16 cellular contexts compared by ENCODE assay signal in the genomic region with DNA sequence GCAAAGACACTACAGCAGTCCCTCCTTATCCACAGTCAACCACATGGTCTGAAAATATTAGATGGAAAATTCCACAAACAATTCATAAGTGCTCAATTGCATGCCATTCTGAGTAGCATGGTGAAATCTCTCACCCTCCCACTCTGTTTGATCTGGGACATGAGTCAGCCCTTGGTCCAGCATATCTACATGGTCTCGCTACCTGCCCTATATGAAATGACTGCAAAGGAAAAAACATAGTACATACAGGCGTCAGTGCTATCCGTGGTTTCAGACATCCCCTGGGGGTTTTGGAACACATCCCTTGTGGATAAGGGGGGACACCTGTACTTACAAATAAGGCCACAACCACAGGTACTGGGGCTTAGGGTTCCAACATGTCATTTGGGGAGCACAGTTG.
DNase-seq lines count a peak whose midpoint lies in the region; ATAC-seq, FAIRE-seq and TF ChIP-seq lines count a peak whose summit lies in the region.
"Had no signal": no experiment of that assay in that cellular context is flagged by ENCODE, and none has a peak within 500 bp of the region (broad histone marks: within the 10 kb centered on the region; RNA-seq: fewer than 3 reads in every experiment).

No MANE protein-coding gene starts in this region.

- no peak for TF ChIP-seq RAD21 in HepG2 (CRISPR knock-in tag; IDR thresholded peaks at IDR 0.05)

- no peaks in the 10 kb centered on the region for H3K27me3 ChIP-seq in HepG2 (ENCODE audit: control insufficient read depth in 1 of 2, insufficient read depth in 2 of 2, low read length in 2 of 2)
- H3K27me3 ChIP-seq: spleen, transverse colon had no signal

- no peak overlapping the region for H3K4me3 Mint-ChIP-seq in activated T-helper 2 cell treated with anti-CD3 and anti-CD28 coated beads, Interferon-gamma antibody, Interleukin-2, Interleukin-4, amounts not matched to agents 10 μg/mL and 5 μg/mL and 100 μg/mL, durations not matched to agents 14 hours and 24 hours and 36 hours (ENCODE audit: low read depth)
- H3K4me3 Mint-ChIP-seq: CD14-positive monocyte had no signal

- FAIRE-seq in HepG2 (lab: Jason Lieb, UNC), result no peak
- FAIRE-seq: GM12878, TTC549 had no signal

- BruUV-seq in HepG2 (replicated peaks; lab: Mats Ljungman, UMichigan), result no TSS peak

- no peak for TF ChIP-seq EP300 in HepG2 (IDR thresholded peaks at IDR 0.05; ENCODE audit: low read depth in 2 of 2, low read length in 2 of 2)
- TF ChIP-seq EP300 in HepG2 (CRISPR knock-in tag; IDR thresholded peaks at IDR 0.05; ENCODE audit: borderline replicate concordance), result no peak

- no peak overlapping the region for H3K4me3 ChIP-seq in HepG2 (replicated peaks in 1 of 3; ENCODE audit: insufficient read depth in 1 of 3, low read depth in 2 of 3, low read length in 3 of 3)
- H3K4me3 ChIP-seq: GM12878, SK-N-MC, spleen, transverse colon had no signal

- no peak for TF ChIP-seq POLR2A in HepG2 (IDR thresholded peaks at IDR 0.05; ENCODE audit: insufficient read depth in 1 of 2, low read depth in 2 of 2, low read length in 2 of 2)

- H3K27ac Mint-ChIP-seq in activated T-helper 2 cell treated with anti-CD3 and anti-CD28 coated beads, Interferon-gamma antibody, Interleukin-2, Interleukin-4, amounts not matched to agents 10 μg/mL and 5 μg/mL and 100 μg/mL, durations not matched to agents 14 hours and 24 hours and 36 hours, result peak overlapping the region; percentile 97

- no peaks in the 10 kb centered on the region for H3K27me3 Mint-ChIP-seq in activated T-helper 2 cell treated with anti-CD3 and anti-CD28 coated beads, Interferon-gamma antibody, Interleukin-2, Interleukin-4, amounts not matched to agents 10 μg/mL and 5 μg/mL and 100 μg/mL, durations not matched to agents 14 hours and 24 hours and 36 hours (ENCODE audit: low read depth)

- no peaks in the 10 kb centered on the region for H3K9me3 ChIP-seq in HepG2 (ENCODE audit: low read length)
- H3K9me3 ChIP-seq: transverse colon had no signal

- H3K27ac ChIP-seq in HepG2 (ENCODE audit: extremely low read length, insufficient read depth, low read length), result no peak overlapping the region
- H3K27ac ChIP-seq: 22Rv1, SK-N-MC, spleen, transverse colon had no signal

- H3K4me1 ChIP-seq in HepG2 (ENCODE audit: insufficient read depth, low read length), result 0 out of 2 replicates have a peak, but pooled peaks cover 5% of the 10 kb centered on the region
- H3K4me1 ChIP-seq: spleen, transverse colon had no signal

- H3K4me2 ChIP-seq in HepG2 (ENCODE audit: low read depth, low read length), result no peak overlapping the region

- intact Hi-C loops in activated T-helper 2 cell treated with anti-CD3 and anti-CD28 coated beads, Interferon-gamma antibody, Interleukin-2, Interleukin-4, amounts not matched to agents 10 μg/mL and 5 μg/mL and 100 μg/mL, durations not matched to agents 14 hours and 24 hours and 36 hours (cut with micrococcal nuclease), result loop anchor here (1.0 to 2.0 kb wide), 3 partner anchors 22 to 75 kb away; a partner anchor contains a TSS
- intact Hi-C loops in HepG2 (cut with micrococcal nuclease; ENCODE audit: unreplicated experiment), result no loop called here

- 83% methylated on average over 3 of the region's 3 CpGs for WGBS in HepG2 (ENCODE audit: low lambda C conversion rate)

- H3K36me3 Mint-ChIP-seq in activated T-helper 2 cell treated with anti-CD3 and anti-CD28 coated beads, Interferon-gamma antibody, Interleukin-2, Interleukin-4, amounts not matched to agents 10 μg/mL and 5 μg/mL and 100 μg/mL, durations not matched to agents 14 hours and 24 hours and 36 hours (ENCODE audit: low read depth), result peaks cover 67% of the 10 kb centered on the region
- H3K36me3 Mint-ChIP-seq: CD14-positive monocyte had no signal

- H3K4me1 Mint-ChIP-seq in activated T-helper 2 cell treated with anti-CD3 and anti-CD28 coated beads, Interferon-gamma antibody, Interleukin-2, Interleukin-4, amounts not matched to agents 10 μg/mL and 5 μg/mL and 100 μg/mL, durations not matched to agents 14 hours and 24 hours and 36 hours (ENCODE audit: low read depth), result peaks cover 45% of the 10 kb centered on the region

- no peak for TF ChIP-seq CTCF in HepG2 (CRISPR knock-in tag; IDR thresholded peaks at IDR 0.05)

- H2AFZ ChIP-seq in HepG2 (ENCODE audit: low read length), result no peak overlapping the region

- H3K9me3 Mint-ChIP-seq in activated T-helper 2 cell treated with anti-CD3 and anti-CD28 coated beads, Interferon-gamma antibody, Interleukin-2, Interleukin-4, amounts not matched to agents 10 μg/mL and 5 μg/mL and 100 μg/mL, durations not matched to agents 14 hours and 24 hours and 36 hours, result peaks cover 27% of the 10 kb centered on the region

- CTCF ChIA-PET in HepG2 (lab: Yijun Ruan, JAX; ENCODE audit: low intra/inter-chr PET ratio, low total read pairs), result interaction anchor here (1.0 kb wide), 1 partner anchor 77 kb away, joined by 3 read pairs; no protein-coding TSS in a partner anchor

- DNase-seq in DMS53 (lab: John Stamatoyannopoulos, UW), result peak; percentile 20
- DNase-seq in DMS53 treated with DMSO at 0.1 percent for 48 hours (lab: John Stamatoyannopoulos, UW; ENCODE audit: unreplicated experiment), result no peak
- DNase-seq in EH (ENCODE audit: low read depth), result peak; percentile 33
- DNase-seq in activated T-helper 2 cell treated with anti-CD3 and anti-CD28 coated beads, Interferon-gamma antibody, Interleukin-2, Interleukin-4, amounts not matched to agents 10 μg/mL and 5 μg/mL and 100 μg/mL, durations not matched to agents 14 hours and 24 hours and 36 hours (ENCODE audit: low spot score), result no peak
- peak; percentile 53 for DNase-seq in HepG2 (ENCODE audit: low spot score)
- no peak for DNase-seq in DMS79 treated with DMSO at 0.1 percent for 48 hours (lab: John Stamatoyannopoulos, UW)
- DNase-seq: activated CD8-positive, alpha-beta memory T cell treated with anti-CD3 and anti-CD28 coated beads, Interleukin-2, amount 50 U/mL, for 48 hours; spleen; transverse colon had no signal

- no peaks in the 10 kb centered on the region for H4K20me1 ChIP-seq in HepG2 (ENCODE audit: insufficient read depth, low read length)

- ATAC-seq in HepG2, result peak; percentile 65
- no peak for ATAC-seq in GM21390 (IDR thresholded peaks at IDR 0.05; ENCODE audit: unreplicated experiment)
- no peak for ATAC-seq in HG03457 (IDR thresholded peaks at IDR 0.05; ENCODE audit: unreplicated experiment)
- ATAC-seq: GM12878 had no signal

- POLR2A ChIA-PET in HepG2 (lab: Yijun Ruan, JAX), result no interaction called here

- H3K36me3 ChIP-seq in HepG2 (replicated peaks in 1 of 2; ENCODE audit: control insufficient read depth in 1 of 2, insufficient read depth in 2 of 2, low read length in 2 of 2), result peaks cover 16 to 52% of the 10 kb centered on the region in 2 experiments
- H3K36me3 ChIP-seq: transverse colon had no signal

- in situ Hi-C loops in HepG2 (cut with HindIII; ENCODE audit: extremely low pct_ligation_motif_present, low pct_unique_long_range_greater_than_20kb), result no loop called here

- H3K9ac ChIP-seq in HepG2 (ENCODE audit: insufficient read depth, low read depth, low read length), result no peak overlapping the region

- no peaks in the 10 kb centered on the region for H3K79me2 ChIP-seq in HepG2 (ENCODE audit: insufficient read depth, low read length)

TF ChIP-seq in HepG2, 621 proteins besides CTCF, POLR2A, EP300 and RAD21 (continues in another document):
- no peak for TF ChIP-seq SALL2 (CRISPR knock-in tag; IDR thresholded peaks at IDR 0.05)
- TF ChIP-seq ZNF781 (CRISPR knock-in tag; IDR thresholded peaks at IDR 0.05; ENCODE audit: borderline replicate concordance, not compliant biosample characterization), result no peak
- TF ChIP-seq, protein P1, sequence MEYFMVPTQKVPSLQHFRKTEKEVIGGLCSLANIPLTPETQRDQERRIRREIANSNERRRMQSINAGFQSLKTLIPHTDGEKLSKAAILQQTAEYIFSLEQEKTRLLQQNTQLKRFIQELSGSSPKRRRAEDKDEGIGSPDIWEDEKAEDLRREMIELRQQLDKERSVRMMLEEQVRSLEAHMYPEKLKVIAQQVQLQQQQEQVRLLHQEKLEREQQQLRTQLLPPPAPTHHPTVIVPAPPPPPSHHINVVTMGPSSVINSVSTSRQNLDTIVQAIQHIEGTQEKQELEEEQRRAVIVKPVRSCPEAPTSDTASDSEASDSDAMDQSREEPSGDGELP (IDR thresholded peaks at IDR 0.05; ENCODE audit: borderline replicate concordance, low read depth), result no peak
- no peak for TF ChIP-seq KLF9 (CRISPR knock-in tag; IDR thresholded peaks at IDR 0.05; ENCODE audit: low read depth)
- TF ChIP-seq, protein P2, sequence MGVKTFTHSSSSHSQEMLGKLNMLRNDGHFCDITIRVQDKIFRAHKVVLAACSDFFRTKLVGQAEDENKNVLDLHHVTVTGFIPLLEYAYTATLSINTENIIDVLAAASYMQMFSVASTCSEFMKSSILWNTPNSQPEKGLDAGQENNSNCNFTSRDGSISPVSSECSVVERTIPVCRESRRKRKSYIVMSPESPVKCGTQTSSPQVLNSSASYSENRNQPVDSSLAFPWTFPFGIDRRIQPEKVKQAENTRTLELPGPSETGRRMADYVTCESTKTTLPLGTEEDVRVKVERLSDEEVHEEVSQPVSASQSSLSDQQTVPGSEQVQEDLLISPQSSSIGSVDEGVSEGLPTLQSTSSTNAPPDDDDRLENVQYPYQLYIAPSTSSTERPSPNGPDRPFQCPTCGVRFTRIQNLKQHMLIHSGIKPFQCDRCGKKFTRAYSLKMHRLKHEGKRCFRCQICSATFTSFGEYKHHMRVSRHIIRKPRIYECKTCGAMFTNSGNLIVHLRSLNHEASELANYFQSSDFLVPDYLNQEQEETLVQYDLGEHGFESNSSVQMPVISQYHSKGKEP (CRISPR knock-in tag; IDR thresholded peaks at IDR 0.05), result no peak
- no peak for TF ChIP-seq NPAS2 (CRISPR knock-in tag; IDR thresholded peaks at IDR 0.05; ENCODE audit: borderline replicate concordance)
- TF ChIP-seq, protein P3, sequence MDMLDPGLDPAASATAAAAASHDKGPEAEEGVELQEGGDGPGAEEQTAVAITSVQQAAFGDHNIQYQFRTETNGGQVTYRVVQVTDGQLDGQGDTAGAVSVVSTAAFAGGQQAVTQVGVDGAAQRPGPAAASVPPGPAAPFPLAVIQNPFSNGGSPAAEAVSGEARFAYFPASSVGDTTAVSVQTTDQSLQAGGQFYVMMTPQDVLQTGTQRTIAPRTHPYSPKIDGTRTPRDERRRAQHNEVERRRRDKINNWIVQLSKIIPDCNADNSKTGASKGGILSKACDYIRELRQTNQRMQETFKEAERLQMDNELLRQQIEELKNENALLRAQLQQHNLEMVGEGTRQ (IDR thresholded peaks at IDR 0.05; ENCODE audit: low read depth, low read length), result no peak
- TF ChIP-seq, protein P3 (CRISPR knock-in tag; IDR thresholded peaks at IDR 0.05; ENCODE audit: borderline replicate concordance), result no peak
- no peak for TF ChIP-seq MTA3 (CRISPR knock-in tag; IDR thresholded peaks at IDR 0.05)
- no peak for TF ChIP-seq FOXO1 (CRISPR knock-in tag; IDR thresholded peaks at IDR 0.05)

Comparison
In these comparisons a context has a peak if more than half of its experiments do, and no peak if none do; other contexts are left out.
1. DNase-seq: peak in DMS53 (single experiment), EH (single experiment) and HepG2 (single experiment); none in DMS53 treated with DMSO at 0.1 percent for 48 hours (single experiment), activated T-helper 2 cell treated with anti-CD3 and anti-CD28 coated beads, Interferon-gamma antibody, Interleukin-2, Interleukin-4, amounts not matched to agents 10 μg/mL and 5 μg/mL and 100 μg/mL, durations not matched to agents 14 hours and 24 hours and 36 hours (single experiment) and DMS79 treated with DMSO at 0.1 percent for 48 hours (single experiment).